ENCODE assay signal across 26 cellular contexts in genomic region chr4:168846414-168846813, GRCh38.
DNase-seq lines count a peak whose midpoint lies in the region; ATAC-seq, FAIRE-seq and TF ChIP-seq lines count a peak whose summit lies in the region.
"Had no signal": no experiment of that assay in that cellular context is flagged by ENCODE, and none has a peak within 500 bp of the region (broad histone marks: within the 10 kb centered on the region; RNA-seq: fewer than 3 reads in every experiment).

No MANE protein-coding gene starts in this region.

- H4K8ac ChIP-seq in mesendoderm (ENCODE audit: low read depth, low read length) = no peak overlapping the region

- H3K36me3 Mint-ChIP-seq in chondrocyte (ENCODE audit: low read depth) = peaks cover 22% of the 10 kb centered on the region
- H3K36me3 Mint-ChIP-seq: activated naive CD8-positive, alpha-beta T cell treated with anti-CD3 and anti-CD28 coated beads, Interleukin-2, amount 10 ng/mL, durations not matched to agents 7 days and 5 days had no signal

- H3K9ac ChIP-seq in HUES48 (ENCODE audit: low read depth, low read length) = no peak overlapping the region
- no peak overlapping the region for H3K9ac ChIP-seq in mesendoderm (ENCODE audit: low read length)
- H3K9ac ChIP-seq in smooth muscle cell (ENCODE audit: low read depth) = no peak overlapping the region

- H3K56ac ChIP-seq in mesendoderm (ENCODE audit: low read length) = no peak overlapping the region

- ATAC-seq in sciatic nerve = no peak
- ATAC-seq: lower lobe of right lung; stimulated activated naive CD8-positive, alpha-beta T cell treated with anti-CD3 and anti-CD28 coated beads, Interleukin-15, amount 100 ng/mL, for 72 hours had no signal

- FAIRE-seq in frontal cortex (lab: Jason Lieb, UNC) = no peak

- no peak overlapping the region for H4K5ac ChIP-seq in mesendoderm (ENCODE audit: low read length)

- no peak overlapping the region for H2AFZ ChIP-seq in smooth muscle cell (ENCODE audit: low read depth)

- no CpG with 5 or more reads among the region's 4 CpGs for WGBS in mesendoderm (ENCODE audit: extremely low coverage, insufficient coverage, low lambda C conversion rate)
- WGBS in smooth muscle cell (ENCODE audit: low lambda C conversion rate) = 70% methylated on average over 4 of the region's 4 CpGs

- no peak overlapping the region for H2BK120ac ChIP-seq in mesendoderm (ENCODE audit: low read depth, low read length)

- no peaks in the 10 kb centered on the region for H3K9me3 ChIP-seq in HUES48 (ENCODE audit: control insufficient read depth, insufficient read depth, low read length)
- no peaks in the 10 kb centered on the region for H3K9me3 ChIP-seq in smooth muscle cell (replicated peaks; ENCODE audit: low read depth)
- H3K9me3 ChIP-seq: BE2C, HAP-1, lower lobe of right lung, prostate gland, upper lobe of left lung had no signal

- no peaks in the 10 kb centered on the region for H3K9me3 Mint-ChIP-seq in chondrocyte (ENCODE audit: low read depth)
- H3K9me3 Mint-ChIP-seq: activated naive CD8-positive, alpha-beta T cell treated with anti-CD3 and anti-CD28 coated beads, Interleukin-2, amount 10 ng/mL, durations not matched to agents 7 days and 5 days; stimulated activated naive CD8-positive, alpha-beta T cell treated with anti-CD3 and anti-CD28 coated beads, Interleukin-15, amount 100 ng/mL, for 72 hours had no signal

- peaks cover 49% of the 10 kb centered on the region for H3F3A ChIP-seq in smooth muscle cell (ENCODE audit: low read depth)

- 0 out of 2 replicates have a peak overlapping the region, but pooled peaks have one; percentile 0 for H3K4me3 ChIP-seq in HUES48 (ENCODE audit: low read depth, low read length)
- no peak overlapping the region for H3K4me3 ChIP-seq in mesendoderm (ENCODE audit: low read length)
- no peak overlapping the region for H3K4me3 ChIP-seq in smooth muscle cell
- H3K4me3 ChIP-seq: HAP-1, lower lobe of right lung, prostate gland, upper lobe of left lung had no signal

- H2BK15ac ChIP-seq in mesendoderm (replicated peaks; ENCODE audit: low read depth) = no peak overlapping the region

- no peak overlapping the region for H3K18ac ChIP-seq in mesendoderm (ENCODE audit: low read length)

- intact Hi-C loops in sciatic nerve (cut with DNase I) = no loop called here

- no peak overlapping the region for H3K4me3 Mint-ChIP-seq in chondrocyte (ENCODE audit: unreplicated experiment)
- H3K4me3 Mint-ChIP-seq: activated naive CD8-positive, alpha-beta T cell treated with anti-CD3 and anti-CD28 coated beads, Interleukin-2, amount 10 ng/mL, durations not matched to agents 7 days and 5 days; stimulated activated naive CD8-positive, alpha-beta T cell treated with anti-CD3 and anti-CD28 coated beads, Interleukin-15, amount 100 ng/mL, for 72 hours had no signal

- H3K27ac ChIP-seq in HUES48 (ENCODE audit: low read depth, low read length) = no peak overlapping the region
- H3K27ac ChIP-seq in mesendoderm (ENCODE audit: low read depth, low read length) = no peak overlapping the region
- peak overlapping the region; percentile 96 for H3K27ac ChIP-seq in smooth muscle cell (ENCODE audit: low read depth)
- H3K27ac ChIP-seq: lower lobe of right lung, upper lobe of left lung had no signal

- peaks cover 96% of the 10 kb centered on the region for H4K20me1 ChIP-seq in smooth muscle cell (ENCODE audit: low read depth)

- H3K4me1 Mint-ChIP-seq in chondrocyte (ENCODE audit: low read depth) = peaks cover 90% of the 10 kb centered on the region

- no peaks in the 10 kb centered on the region for H3K79me1 ChIP-seq in mesendoderm (ENCODE audit: low read length)

- H3K79me2 ChIP-seq in mesendoderm (ENCODE audit: control insufficient read depth, insufficient read depth, low read length) = no peaks in the 10 kb centered on the region
- peaks cover 100% of the 10 kb centered on the region for H3K79me2 ChIP-seq in smooth muscle cell (ENCODE audit: low read depth)

- no peaks in the 10 kb centered on the region for H3K27me3 Mint-ChIP-seq in chondrocyte (ENCODE audit: low read depth)

- no peak for DNase-seq in chondrocyte (ENCODE audit: low spot score)
- peak; percentile 75 for DNase-seq in mesendoderm
- no peak for DNase-seq in smooth muscle cell (lab: John Stamatoyannopoulos, UW; ENCODE audit: unreplicated experiment)
- no peak for DNase-seq in activated CD4-positive, alpha-beta T cell treated with anti-CD3 and anti-CD28 coated beads, Interleukin-2, amount 50 U/mL, for 4 hours
- no peak for DNase-seq in frontal cortex (ENCODE audit: low spot score in 2 of 2)
- no peak for DNase-seq in GM19240 (ENCODE audit: insufficient read length, low spot score)
- DNase-seq in sciatic nerve (ENCODE audit: low spot score) = no peak
- DNase-seq: ACHN; activated CD4-positive, alpha-beta T cell treated with anti-CD3 and anti-CD28 coated beads for 4 hours; activated CD8-positive, alpha-beta memory T cell treated with anti-CD3 and anti-CD28 coated beads for 24 hours; activated effector memory CD4-positive, alpha-beta T cell treated with anti-CD3 and anti-CD28 coated beads, Interleukin-2, amount 50 U/mL, for 16 hours; activated naive CD8-positive, alpha-beta T cell treated with anti-CD3 and anti-CD28 coated beads, Interleukin-2, amount 10 ng/mL, durations not matched to agents 7 days and 5 days; BE2C; central memory CD4-positive, alpha-beta T cell; kidney glomerular epithelial cell; lower lobe of right lung; NCI-H2081; NCI-H446; OCI-M1; Right ventricle myocardium superior; stimulated activated CD8-positive, alpha-beta memory T cell treated with anti-CD3 and anti-CD28 coated beads, Interleukin-4, amount 100 ng/mL, for 48 hours; stimulated activated naive CD8-positive, alpha-beta T cell treated with anti-CD3 and anti-CD28 coated beads, Interleukin-15, amount 100 ng/mL, for 72 hours; upper lobe of left lung had no signal

- no peak overlapping the region for H3K4ac ChIP-seq in mesendoderm (ENCODE audit: low read depth, low read length)

- H2AK5ac ChIP-seq in mesendoderm (ENCODE audit: low read length) = no peak overlapping the region

- no peaks in the 10 kb centered on the region for H3K36me3 ChIP-seq in HUES48 (ENCODE audit: control insufficient read depth, insufficient read depth, low read length)
- H3K36me3 ChIP-seq in mesendoderm (ENCODE audit: control insufficient read depth, insufficient read depth, low read length) = no peaks in the 10 kb centered on the region
- no peaks in the 10 kb centered on the region for H3K36me3 ChIP-seq in smooth muscle cell (ENCODE audit: low read depth)
- H3K36me3 ChIP-seq: BE2C, HAP-1, lower lobe of right lung, prostate gland, upper lobe of left lung had no signal

- H3K27ac Mint-ChIP-seq in chondrocyte (ENCODE audit: unreplicated experiment) = peak overlapping the region; percentile 84
- H3K27ac Mint-ChIP-seq: activated naive CD8-positive, alpha-beta T cell treated with anti-CD3 and anti-CD28 coated beads, Interleukin-2, amount 10 ng/mL, durations not matched to agents 7 days and 5 days; stimulated activated naive CD8-positive, alpha-beta T cell treated with anti-CD3 and anti-CD28 coated beads, Interleukin-15, amount 100 ng/mL, for 72 hours had no signal

- H2BK5ac ChIP-seq in mesendoderm (ENCODE audit: low read length) = no peak overlapping the region

- H3K4me1 ChIP-seq in HUES48 (ENCODE audit: control insufficient read depth, insufficient read depth, low read length) (peaks cover 87% of the 10 kb centered on the region), mesendoderm (ENCODE audit: control insufficient read depth, low read depth, low read length) (peaks cover 11% of the 10 kb centered on the region), smooth muscle cell (ENCODE audit: low read depth) (peaks cover 72% of the 10 kb centered on the region)
- H3K4me1 ChIP-seq: prostate gland had no signal

- no peak overlapping the region for H3K23ac ChIP-seq in mesendoderm (ENCODE audit: low read length)

- H3K27me3 ChIP-seq in HUES48 (ENCODE audit: control insufficient read depth, insufficient read depth, low read length) (no peaks in the 10 kb centered on the region; the same call in 1 of the 2 replicates), mesendoderm (ENCODE audit: insufficient read depth, low read length, poor library complexity) (no peaks in the 10 kb centered on the region), smooth muscle cell (ENCODE audit: low read depth) (no peaks in the 10 kb centered on the region)
- H3K27me3 ChIP-seq: BE2C, upper lobe of left lung had no signal

- no peak for TF ChIP-seq CTCF in chondrocyte (IDR thresholded peaks at IDR 0.05)
- TF ChIP-seq CTCF in smooth muscle cell (IDR thresholded peaks at IDR 0.05; ENCODE audit: borderline replicate concordance, insufficient read depth, poor library complexity, severe bottlenecking) = no peak

- H3K4me2 ChIP-seq in mesendoderm (ENCODE audit: low read length) (no peak overlapping the region), smooth muscle cell (peak overlapping the region; percentile 77)
